Comparison of ENCODE assay signal across 2 cellular contexts in genomic region chr13:37602743-37603381, GRCh38.
TF ChIP-seq lines count a peak whose summit lies in the region.

No MANE protein-coding gene starts in this region.

TF ChIP-seq in GM12878, 131 proteins besides CTCF, POLR2A, EP300 and RAD21:
- TF ChIP-seq NKRF (conservative IDR thresholded peaks at IDR 0.05): no peak
- peak; percentile 27; the same call in 1 of the 2 replicates for TF ChIP-seq SMC3 (IDR thresholded peaks at IDR 0.05; ENCODE audit: borderline replicate concordance, low read length)

TF ChIP-seq in HepG2, 621 proteins besides CTCF, POLR2A, EP300 and RAD21:
- no peak for TF ChIP-seq ZNF570 (CRISPR knock-in tag; IDR thresholded peaks at IDR 0.05; ENCODE audit: borderline replicate concordance)
- peak; percentile 39; the same call in 1 of the 2 replicates for TF ChIP-seq STAG1 (CRISPR knock-in tag; IDR thresholded peaks at IDR 0.05)
